In the genomic region with DNA sequence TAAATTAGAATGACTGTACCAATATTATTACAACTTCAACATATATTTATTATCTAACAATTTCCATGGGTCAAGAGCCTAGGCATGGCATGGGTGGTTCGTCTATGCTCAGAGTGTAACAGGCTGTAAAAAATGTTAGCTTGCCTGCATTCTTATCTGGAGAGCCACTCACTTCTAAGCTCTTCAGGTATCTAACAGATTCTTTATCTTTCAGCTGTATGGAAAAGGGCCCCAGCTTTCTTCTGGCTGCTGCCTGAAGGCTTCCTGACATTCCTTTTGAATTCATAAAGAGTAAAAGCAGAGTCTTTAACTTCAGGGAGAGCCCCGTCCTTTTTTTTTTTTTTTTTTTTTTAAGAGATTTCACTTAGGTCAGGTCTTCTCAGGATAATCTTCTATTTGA, we compare ENCODE assay signal across 23 cellular contexts.
A peak's percentile ranks its signal among the peaks of the same experiment; 100 is the strongest.
DNase-seq lines count a peak whose midpoint lies in the region; ATAC-seq and TF ChIP-seq lines count a peak whose summit lies in the region.
"Had no signal": no experiment of that assay in that cellular context is flagged by ENCODE, and none has a peak within 500 bp of the region (broad histone marks: within the 10 kb centered on the region; RNA-seq: fewer than 3 reads in every experiment).

No MANE protein-coding gene starts in this region.

- no peaks in the 10 kb centered on the region for H3K27me3 ChIP-seq in GM23338 (ENCODE audit: insufficient read depth)
- H3K27me3 ChIP-seq in neural progenitor cell, result no peaks in the 10 kb centered on the region
- H3K27me3 ChIP-seq: BE2C; BLaER1 treated with 17β-estradiol and CSF1 and Interleukin-3, amounts not matched to agents 10 nM and 100 nM had no signal

- H3K4me3 ChIP-seq in GM23338, result no peak overlapping the region
- H3K4me3 ChIP-seq in neural progenitor cell, result no peak overlapping the region
- H3K4me3 ChIP-seq in lower leg skin (ENCODE audit: low read depth, poor library complexity, severe bottlenecking), result no peak overlapping the region
- H3K4me3 ChIP-seq: A549; BLaER1 treated with 17β-estradiol and CSF1 and Interleukin-3, amounts not matched to agents 10 nM and 100 nM; GM23248 had no signal

- H3K4me3 Mint-ChIP-seq in GM23338, result no peak overlapping the region
- no peak overlapping the region for H3K4me3 Mint-ChIP-seq in WTC11
- H3K4me3 Mint-ChIP-seq in neural progenitor cell, result no peak overlapping the region
- H3K4me3 Mint-ChIP-seq: CD14-positive monocyte; CD4-positive, alpha-beta T cell; CD8-positive, alpha-beta memory T cell had no signal

- whole genome bisulfite sequencing in lower leg skin, 2 donors, result 27 to 59% methylated on average over 2 of the region's 2 CpGs

- H3K9me2 ChIP-seq in GM23338 (ENCODE audit: insufficient read depth), result no peaks in the 10 kb centered on the region

- H3K79me2 ChIP-seq in GM23338 (replicated peaks; ENCODE audit: insufficient read depth), result no peaks in the 10 kb centered on the region
- no peaks in the 10 kb centered on the region for H3K79me2 ChIP-seq in neural progenitor cell (ENCODE audit: low read depth)

- H3K36me3 Mint-ChIP-seq in GM23338 (ENCODE audit: low read depth) (no peaks in the 10 kb centered on the region), WTC11 (no peaks in the 10 kb centered on the region), neural progenitor cell (no peaks in the 10 kb centered on the region)
- H3K36me3 Mint-ChIP-seq: CD14-positive monocyte; CD8-positive, alpha-beta memory T cell had no signal

- TF ChIP-seq POLR2A in lower leg skin (IDR thresholded peaks at IDR 0.05), result no peak

- H3K4me1 Mint-ChIP-seq in GM23338 (no peaks in the 10 kb centered on the region), WTC11 (no peaks in the 10 kb centered on the region), neural progenitor cell (no peaks in the 10 kb centered on the region)
- H3K4me1 Mint-ChIP-seq: CD14-positive monocyte; CD8-positive, alpha-beta memory T cell had no signal

- TF ChIP-seq CTCF in GM23338 (conservative IDR thresholded peaks at IDR 0.05; ENCODE audit: low read depth in 2 of 2) (no peak), WTC11 (IDR thresholded peaks at IDR 0.05) (no peak), neural progenitor cell (IDR thresholded peaks at IDR 0.05) (no peak), lower leg skin (IDR thresholded peaks at IDR 0.05) (no peak)

- H3K27ac Mint-ChIP-seq in GM23338 (no peak overlapping the region), WTC11 (no peak overlapping the region), neural progenitor cell (no peak overlapping the region)
- H3K27ac Mint-ChIP-seq: CD14-positive monocyte; CD4-positive, alpha-beta T cell; CD8-positive, alpha-beta memory T cell had no signal

- H3K9me3 ChIP-seq in neural progenitor cell (ENCODE audit: low read depth), result no peaks in the 10 kb centered on the region
- H3K9me3 ChIP-seq: BE2C; BLaER1 treated with 17β-estradiol and CSF1 and Interleukin-3, amounts not matched to agents 10 nM and 100 nM had no signal

- H3K4me2 ChIP-seq in GM23338 (no peak overlapping the region), neural progenitor cell (no peak overlapping the region)
- H3K4me2 ChIP-seq: A549; BLaER1 treated with 17β-estradiol and CSF1 and Interleukin-3, amounts not matched to agents 10 nM and 100 nM had no signal

- intact Hi-C loops in lower leg skin (cut with DNase I; ENCODE audit: low total_unique reads), result no loop called here

- H3K9me3 Mint-ChIP-seq in GM23338 (peaks cover 6% of the 10 kb centered on the region; the same call in 2 of the 3 replicates), WTC11 (peaks cover 17% of the 10 kb centered on the region), neural progenitor cell (no peaks in the 10 kb centered on the region)

- POLR2A ChIA-PET in WTC11 (lab: Charles Lee), result no interaction called here

- no peak overlapping the region for H2AFZ ChIP-seq in GM23338
- H2AFZ ChIP-seq in neural progenitor cell (replicated peaks), result no peak overlapping the region
- H2AFZ ChIP-seq: GM23248 had no signal

- no peaks in the 10 kb centered on the region for H3K36me3 ChIP-seq in GM23338 (ENCODE audit: insufficient read depth)
- H3K36me3 ChIP-seq in neural progenitor cell, result no peaks in the 10 kb centered on the region
- H3K36me3 ChIP-seq: BE2C; BLaER1 treated with 17β-estradiol and CSF1 and Interleukin-3, amounts not matched to agents 10 nM and 100 nM had no signal

- H3F3A ChIP-seq in GM23338 (replicated peaks; ENCODE audit: low read depth) (no peaks in the 10 kb centered on the region), neural progenitor cell (ENCODE audit: low read depth) (no peaks in the 10 kb centered on the region)

- CTCF ChIA-PET in WTC11 (lab: Charles Lee), result no interaction called here

- H3K27me3 Mint-ChIP-seq in GM23338 (ENCODE audit: insufficient read depth, low read depth, poor library complexity) (peaks cover 2% of the 10 kb centered on the region), WTC11 (ENCODE audit: low read depth) (no peaks in the 10 kb centered on the region), neural progenitor cell (ENCODE audit: insufficient read depth, low read depth) (no peaks in the 10 kb centered on the region)
- H3K27me3 Mint-ChIP-seq: CD4-positive, alpha-beta T cell had no signal

- H3K4me1 ChIP-seq in GM23338 (ENCODE audit: insufficient read depth) (no peaks in the 10 kb centered on the region), neural progenitor cell (no peaks in the 10 kb centered on the region)
- H3K4me1 ChIP-seq: A549; BLaER1 treated with 17β-estradiol and CSF1 and Interleukin-3, amounts not matched to agents 10 nM and 100 nM had no signal

- no peak overlapping the region for H3K9ac ChIP-seq in neural progenitor cell
- H3K9ac ChIP-seq: BLaER1 treated with 17β-estradiol and CSF1 and Interleukin-3, amounts not matched to agents 10 nM and 100 nM; GM23248 had no signal

- H4K20me1 ChIP-seq in GM23338 (replicated peaks; ENCODE audit: insufficient read depth), result no peaks in the 10 kb centered on the region
- no peaks in the 10 kb centered on the region for H4K20me1 ChIP-seq in neural progenitor cell (ENCODE audit: low read depth)
- H4K20me1 ChIP-seq: BLaER1 treated with 17β-estradiol and CSF1 and Interleukin-3, amounts not matched to agents 10 nM and 100 nM had no signal

- DNase-seq in GM23338 (ENCODE audit: low spot score) (peak; percentile 41), WTC11 (ENCODE audit: low spot score) (no peak), iPS-NIHi7 (ENCODE audit: extremely low spot score) (peak; percentile 30), neural progenitor cell (ENCODE audit: low spot score) (peak; percentile 10), lower leg skin (ENCODE audit: low spot score in 2 of 2) (no peak)
- DNase-seq: 8988T; ACHN; AML-193; BE2C; CD4-positive, alpha-beta T cell; CD8-positive, alpha-beta memory T cell; DMS 273 treated with DMSO at 0.1 percent for 48 hours; DMS79; EL; GF-D8; GM23248; HCEC 1CT had no signal

- H3K27ac ChIP-seq in GM23338 (ENCODE audit: low read depth) (no peak overlapping the region), neural progenitor cell (no peak overlapping the region)
- H3K27ac ChIP-seq: A549; BLaER1 treated with 17β-estradiol and CSF1 and Interleukin-3, amounts not matched to agents 10 nM and 100 nM; GM23248 had no signal

- ATAC-seq in GM23338, result peak; percentile 56
- peak; percentile 39; the same call in 1 of the 2 replicates for ATAC-seq in WTC11
- ATAC-seq in HG02798 (IDR thresholded peaks at IDR 0.05; ENCODE audit: poor library complexity, unreplicated experiment), result no peak
- ATAC-seq in HG02840 (IDR thresholded peaks at IDR 0.05; ENCODE audit: low FRiP score, unreplicated experiment), result no peak
- ATAC-seq in GM21526 (IDR thresholded peaks at IDR 0.05; ENCODE audit: low FRiP score, unreplicated experiment), result no peak
- ATAC-seq: A549 had no signal

TF ChIP-seq in GM23338, 12 proteins besides CTCF, POLR2A, EP300 and RAD21 (continues in another document):
- TF ChIP-seq ZNF114 (CRISPR knock-in tag; IDR thresholded peaks at IDR 0.05) (no peak), ZNF331 (CRISPR knock-in tag; IDR thresholded peaks at IDR 0.05; ENCODE audit: low read depth) (no peak), POLR2AphosphoS5 (IDR thresholded peaks at IDR 0.05; ENCODE audit: low read depth) (no peak), EZH2phosphoT487 (IDR thresholded peaks at IDR 0.05; ENCODE audit: unreplicated experiment) (no peak)

TF ChIP-seq in WTC11, 78 proteins besides CTCF, POLR2A, EP300 and RAD21 (continues in another document):
- TF ChIP-seq CREM (CRISPR knock-in tag; IDR thresholded peaks at IDR 0.05), result no peak
- TF ChIP-seq HMGXB4 (CRISPR knock-in tag; IDR thresholded peaks at IDR 0.05), result no peak
- no peak for TF ChIP-seq IRF1 (CRISPR knock-in tag; IDR thresholded peaks at IDR 0.05)
- no peak for TF ChIP-seq HMGA2 (CRISPR knock-in tag; IDR thresholded peaks at IDR 0.05)
- TF ChIP-seq SMAD4 (CRISPR knock-in tag; IDR thresholded peaks at IDR 0.05), result no peak
- TF ChIP-seq ZNF138 (CRISPR knock-in tag; conservative IDR thresholded peaks at IDR 0.05), result no peak
- no peak for TF ChIP-seq ETV6 (CRISPR knock-in tag; IDR thresholded peaks at IDR 0.05)

Comparison
In these comparisons a context has a peak if more than half of its experiments do, and no peak if none do; other contexts are left out.
1. ATAC-seq: peak in GM23338 (single experiment) and WTC11 (single experiment); none in HG02798 (single experiment), HG02840 (single experiment) and GM21526 (single experiment).
2. DNase-seq: peak in GM23338 (single experiment), iPS-NIHi7 (single experiment) and neural progenitor cell (single experiment); none in WTC11 (single experiment) and lower leg skin (0 of 2).